Comparison of ENCODE assay signal across 18 cellular contexts in the genomic region with DNA sequence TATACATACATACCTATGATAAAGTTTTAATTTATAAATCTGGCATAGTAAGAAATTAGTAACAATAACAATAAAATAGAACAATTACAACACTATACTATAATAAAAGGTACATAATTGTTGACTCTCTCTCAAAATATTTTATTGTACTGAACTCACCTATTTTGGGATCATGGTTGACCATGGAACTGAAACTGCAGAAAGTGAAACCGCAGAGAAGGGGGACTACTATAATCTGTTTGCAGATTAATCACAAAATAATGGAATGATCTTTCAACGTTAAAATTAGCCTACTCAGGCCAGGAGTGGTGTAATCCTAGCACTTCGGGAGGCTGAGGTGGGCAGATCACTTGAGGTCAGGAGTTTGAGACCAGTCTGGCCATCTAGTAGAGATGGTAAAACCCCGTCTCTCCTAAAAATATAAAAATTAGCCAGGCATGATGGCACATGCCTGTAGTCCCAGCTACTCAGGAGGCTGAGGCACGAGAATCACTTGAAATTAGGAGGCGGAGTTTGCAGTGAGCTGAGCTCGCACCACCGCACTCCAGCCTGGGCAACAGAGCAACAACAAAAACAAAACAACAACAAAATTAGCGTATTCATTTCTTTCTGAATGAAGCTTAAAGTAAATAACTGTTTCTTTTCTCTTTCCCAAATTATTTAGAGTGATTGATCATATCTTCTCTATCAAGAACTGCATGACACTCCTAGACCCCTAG. TPM values are rescaled to one million over a fixed set of nuclear protein-coding genes. Genes with fewer than 3 reads are reported as not detected.
DNase-seq lines count a peak whose midpoint lies in the region; ATAC-seq, FAIRE-seq and TF ChIP-seq lines count a peak whose summit lies in the region.
"Had no signal": no experiment of that assay in that cellular context is flagged by ENCODE, and none has a peak within 500 bp of the region (broad histone marks: within the 10 kb centered on the region; RNA-seq: fewer than 3 reads in every experiment).

No MANE protein-coding gene starts in this region.

- H3K79me2 ChIP-seq in MM.1S (ENCODE audit: low read length) (peaks cover 79% of the 10 kb centered on the region), smooth muscle cell (ENCODE audit: low read depth) (no peaks in the 10 kb centered on the region)

- peak overlapping the region; percentile 5 for H3K4me3 Mint-ChIP-seq in activated T-cell treated with anti-CD3 and anti-CD28 coated beads, Interleukin-2, amount 50 U/mL, for 24 hours
- H3K4me3 Mint-ChIP-seq: nephron had no signal

- FAIRE-seq in frontal cortex (lab: Jason Lieb, UNC) = no peak

- no peaks in the 10 kb centered on the region for H4K20me1 ChIP-seq in MM.1S (ENCODE audit: insufficient read depth, low read length)
- H4K20me1 ChIP-seq in smooth muscle cell (ENCODE audit: low read depth) = no peaks in the 10 kb centered on the region

- no peak for ATAC-seq in activated naive CD4-positive, alpha-beta T cell treated with anti-CD3 and anti-CD28 coated beads, Interleukin-2, amount 50 U/mL, for 72 hours
- ATAC-seq in GM19395 (IDR thresholded peaks at IDR 0.05; ENCODE audit: unreplicated experiment) = no peak

- H2AFZ ChIP-seq in MM.1S (ENCODE audit: low read length) (no peak overlapping the region), smooth muscle cell (ENCODE audit: low read depth) (no peak overlapping the region)

- peak overlapping the region; percentile 72 for H3K27ac Mint-ChIP-seq in activated T-cell treated with anti-CD3 and anti-CD28 coated beads, Interleukin-2, amount 50 U/mL, for 24 hours
- peak overlapping the region; percentile 74 to 85 for H3K27ac Mint-ChIP-seq in activated naive CD4-positive, alpha-beta T cell treated with anti-CD3 and anti-CD28 coated beads, Interleukin-2, amount 50 U/mL, for 72 hours
- H3K27ac Mint-ChIP-seq: nephron had no signal

- H3K4me2 ChIP-seq in MM.1S (ENCODE audit: low read depth, low read length) (peak overlapping the region; percentile 72), smooth muscle cell (peak overlapping the region; percentile 45)

- peaks cover 97% of the 10 kb centered on the region for H3K36me3 Mint-ChIP-seq in activated T-cell treated with anti-CD3 and anti-CD28 coated beads, Interleukin-2, amount 50 U/mL, for 24 hours (ENCODE audit: low read depth)
- peaks cover 32 to 44% of the 10 kb centered on the region in 2 donors for H3K36me3 Mint-ChIP-seq in activated naive CD4-positive, alpha-beta T cell treated with anti-CD3 and anti-CD28 coated beads, Interleukin-2, amount 50 U/mL, for 72 hours

- peaks cover 43% of the 10 kb centered on the region for H3K4me1 ChIP-seq in MM.1S (ENCODE audit: low read length)
- peaks cover 4% of the 10 kb centered on the region for H3K4me1 ChIP-seq in smooth muscle cell (ENCODE audit: low read depth)
- H3K4me1 ChIP-seq: thyroid gland had no signal

- H3F3A ChIP-seq in MM.1S (ENCODE audit: insufficient read depth, low read length) (peaks cover 43% of the 10 kb centered on the region), smooth muscle cell (ENCODE audit: low read depth) (no peaks in the 10 kb centered on the region)

- H3K27me3 ChIP-seq in MM.1S (replicated peaks; ENCODE audit: insufficient read depth, low read length) (no peaks in the 10 kb centered on the region), smooth muscle cell (ENCODE audit: low read depth) (no peaks in the 10 kb centered on the region)
- H3K27me3 ChIP-seq: cardiac muscle cell, thyroid gland had no signal

- WGBS in smooth muscle cell (ENCODE audit: low lambda C conversion rate) = 82% methylated on average over 9 of the region's 9 CpGs

- H3K36me3 ChIP-seq in MM.1S (replicated peaks; ENCODE audit: insufficient read depth, low read length) = peaks cover 3% of the 10 kb centered on the region
- no peaks in the 10 kb centered on the region for H3K36me3 ChIP-seq in smooth muscle cell (ENCODE audit: low read depth)
- H3K36me3 ChIP-seq: cardiac muscle cell, thyroid gland had no signal

- H3K27ac ChIP-seq in MM.1S (ENCODE audit: low read length) (peak overlapping the region; percentile 91), smooth muscle cell (ENCODE audit: low read depth) (peak overlapping the region; percentile 64)
- H3K27ac ChIP-seq: cardiac muscle cell, thyroid gland had no signal

- H3K9ac ChIP-seq in MM.1S (ENCODE audit: low read length) (peak overlapping the region; percentile 59), smooth muscle cell (ENCODE audit: low read depth) (no peak overlapping the region)

- peaks cover 11% of the 10 kb centered on the region for H3K9me3 Mint-ChIP-seq in activated T-cell treated with anti-CD3 and anti-CD28 coated beads, Interleukin-2, amount 50 U/mL, for 24 hours
- H3K9me3 Mint-ChIP-seq in activated naive CD4-positive, alpha-beta T cell treated with anti-CD3 and anti-CD28 coated beads, Interleukin-2, amount 50 U/mL, for 72 hours = peaks cover 7 to 18% of the 10 kb centered on the region in 2 donors

- no peaks in the 10 kb centered on the region for H3K9me3 ChIP-seq in MM.1S (replicated peaks; ENCODE audit: insufficient read depth, low read length)
- no peaks in the 10 kb centered on the region for H3K9me3 ChIP-seq in smooth muscle cell (replicated peaks; ENCODE audit: low read depth)
- H3K9me3 ChIP-seq: thyroid gland had no signal

- TF ChIP-seq CTCF in MM.1S (IDR thresholded peaks at IDR 0.05; ENCODE audit: low read length) = no peak
- TF ChIP-seq CTCF in smooth muscle cell (IDR thresholded peaks at IDR 0.05; ENCODE audit: borderline replicate concordance, insufficient read depth, poor library complexity, severe bottlenecking) = no peak

- H3K4me3 ChIP-seq in MM.1S (ENCODE audit: low read length) = peak overlapping the region; percentile 29
- H3K4me3 ChIP-seq in smooth muscle cell = no peak overlapping the region
- H3K4me3 ChIP-seq: cardiac muscle cell, thyroid gland had no signal

- peaks cover 84% of the 10 kb centered on the region for H3K4me1 Mint-ChIP-seq in activated T-cell treated with anti-CD3 and anti-CD28 coated beads, Interleukin-2, amount 50 U/mL, for 24 hours (ENCODE audit: low read depth)
- H3K4me1 Mint-ChIP-seq: nephron had no signal

- no peaks in the 10 kb centered on the region for H3K9me2 ChIP-seq in MM.1S (replicated peaks; ENCODE audit: insufficient read depth, low read length)

- H3K27me3 Mint-ChIP-seq in activated T-cell treated with anti-CD3 and anti-CD28 coated beads, Interleukin-2, amount 50 U/mL, for 24 hours = no peaks in the 10 kb centered on the region

- no peak for DNase-seq in activated T-cell treated with anti-CD3 and anti-CD28 coated beads, Interleukin-2, amount 50 U/mL, for 24 hours
- DNase-seq in activated T-cell treated with anti-CD3 and anti-CD28 coated beads, Interleukin-2, amount 50 U/mL, for 48 hours = no peak
- peak; percentile 63 for DNase-seq in MM.1S
- DNase-seq in activated naive CD4-positive, alpha-beta T cell treated with anti-CD3 and anti-CD28 coated beads, Interleukin-2, amount 50 U/mL, for 72 hours (ENCODE audit: low spot score in 2 of 2) = no peak
- DNase-seq in smooth muscle cell (lab: John Stamatoyannopoulos, UW; ENCODE audit: unreplicated experiment) = no peak
- DNase-seq in frontal cortex (ENCODE audit: low spot score in 2 of 2) = no peak
- no peak for DNase-seq in NCI-H2171 treated with DMSO at 0.1 percent for 48 hours (lab: John Stamatoyannopoulos, UW)
- DNase-seq: NCI-H2029 treated with DMSO at 0.1 percent for 48 hours, NCI-H748 treated with DMSO at 0.1 percent for 48 hours, thyroid gland had no signal

RNA-seq across cellular contexts. Expression of a gene that starts 45.7 kb away (rescaled TPM):
- 10 to 100 TPM; 37.6 to 60.8 TPM for total RNA-seq in activated naive CD4-positive, alpha-beta T cell treated with anti-CD3 and anti-CD28 coated beads, Interleukin-2, amount 50 U/mL, for 72 hours
- total RNA-seq in smooth muscle cell (under 0.01 and 0.40 TPM in 2 replicates), frontal cortex (0.41 TPM)
- not detected in 2 replicates for polyA plus RNA-seq in smooth muscle cell
- total RNA-seq: cardiac muscle cell, M059J, pulmonary artery endothelial cell had no signal
- polyA plus RNA-seq: cardiac muscle cell had no signal

RNA-seq across cellular contexts. Expression of a gene that starts 49.6 kb away (rescaled TPM):
- not detected for total RNA-seq in activated naive CD4-positive, alpha-beta T cell treated with anti-CD3 and anti-CD28 coated beads, Interleukin-2, amount 50 U/mL, for 72 hours
- not detected in 2 replicates for total RNA-seq in smooth muscle cell
- polyA plus RNA-seq in smooth muscle cell = not detected in 2 replicates
- not detected for total RNA-seq in frontal cortex
- total RNA-seq: Calu3, cardiac muscle cell, HT-29, liver, M059J, pulmonary artery endothelial cell had no signal
- polyA plus RNA-seq: cardiac muscle cell, liver had no signal

Comparison
In these comparisons a context has a peak if more than half of its experiments do, and no peak if none do; other contexts are left out.
1. RNA of a gene that starts 45.7 kb away (total RNA-seq): 37.6 to 60.8 TPM in activated naive CD4-positive, alpha-beta T cell treated with anti-CD3 and anti-CD28 coated beads, Interleukin-2, amount 50 U/mL, for 72 hours; 0.41 TPM in frontal cortex (single experiment) and under 0.01 to 0.40 TPM in smooth muscle cell; every median in the first group is over 10 times any median in the second.